In genomic region chr16:2340564-2341455, GRCh38 we compare ENCODE assay signal across 8 cellular contexts. TPM values are rescaled to one million over a fixed set of nuclear protein-coding genes. Genes with fewer than 3 reads are reported as not detected.
A peak's percentile ranks its signal among the peaks of the same experiment; 100 is the strongest.
DNase-seq lines count a peak whose midpoint lies in the region; ATAC-seq, FAIRE-seq and TF ChIP-seq lines count a peak whose summit lies in the region.

Gene ABCA3 (minus strand): TSS chr16:2340728. CDS start chr16:2326466, 14,262 bp downstream.

- CTCF ChIA-PET in AG04450 (lab: Charles Lee) = interaction anchor here (0.6 to 1.2 kb wide), 5 partner anchors 11 to 160 kb away, joined by 3 to 5 read pairs (median 3); no protein-coding TSS in a partner anchor

- H3K4me3 ChIP-seq in AG04450 (ENCODE audit: low read depth, low read length) (peak within 1 kb of the TSS; percentile 52), WERI-Rb-1 (ENCODE audit: low read depth, low read length) (peak within 1 kb of the TSS; percentile 91), bronchial epithelial cell (ENCODE audit: low read depth, low read length) (peak within 1 kb of the TSS; percentile 43)

- DNase-seq in AG04450 (ENCODE audit: low read depth, low spot score) (peak; percentile 61), NCI-H2171 treated with DMSO at 0.1 percent for 48 hours (lab: John Stamatoyannopoulos, UW) (peak; percentile 85), WERI-Rb-1 (peak; percentile 93), bronchial epithelial cell (ENCODE audit: low read depth) (peak; percentile 78), iPS-NIHi7 (ENCODE audit: extremely low spot score) (peak; percentile 100), smooth muscle cell of the brain vasculature (ENCODE audit: low read depth, low spot score) (peak; percentile 76)

- H3K27me3 ChIP-seq in AG04450 (ENCODE audit: control insufficient read depth, insufficient read depth, low read length) = peaks cover 43% of the 10 kb centered on the region
- no peaks in the 10 kb centered on the region for H3K27me3 ChIP-seq in WERI-Rb-1 (ENCODE audit: insufficient read depth, low read depth, severe bottlenecking)
- H3K27me3 ChIP-seq in bronchial epithelial cell (ENCODE audit: control insufficient read depth, insufficient read depth, low read length) = peaks cover 19% of the 10 kb centered on the region

- H3K9me3 ChIP-seq in AG04450 (ENCODE audit: control insufficient read depth, insufficient read depth, low read length) = peaks cover 9% of the 10 kb centered on the region
- peaks cover 3% of the 10 kb centered on the region for H3K9me3 ChIP-seq in WERI-Rb-1 (ENCODE audit: severe bottlenecking)

- H3K27ac ChIP-seq in AG04450 (ENCODE audit: low read depth, low read length) (no peak within 1 kb of the TSS), WERI-Rb-1 (peak within 1 kb of the TSS; percentile 87)

- H3K36me3 ChIP-seq in WERI-Rb-1 = peaks cover 6% of the 10 kb centered on the region; the same call in 1 of the 2 replicates
- no peaks in the 10 kb centered on the region for H3K36me3 ChIP-seq in bronchial epithelial cell (ENCODE audit: control insufficient read depth, insufficient read depth, low read length)

- no peak for FAIRE-seq in bronchial epithelial cell (lab: Jason Lieb, UNC)

- TF ChIP-seq CTCF in AG04450 (IDR thresholded peaks at IDR 0.05; ENCODE audit: low read depth, low read length) (peak; percentile 84), WERI-Rb-1 (IDR thresholded peaks at IDR 0.05; ENCODE audit: low read depth, low read length) (peak; percentile 98), bronchial epithelial cell (IDR thresholded peaks at IDR 0.05; ENCODE audit: insufficient read depth, low read length, severe bottlenecking) (peak; percentile 98)

- peak; percentile 56 for ATAC-seq in GM18870 (IDR thresholded peaks at IDR 0.05; ENCODE audit: unreplicated experiment)
- peak; percentile 80 for ATAC-seq in HG03108 (IDR thresholded peaks at IDR 0.05; ENCODE audit: unreplicated experiment)

- POLR2A ChIA-PET in AG04450 (lab: Yijun Ruan, JAX) = no interaction called here

RNA-seq across cellular contexts. Expression of gene ABCA3, which starts in this region (rescaled TPM):
- 0.06 and 0.30 TPM in 2 replicates for polyA plus RNA-seq in AG04450 (2011; rRNA removed)
- 0.14 and 0.17 TPM in 2 replicates for polyA minus RNA-seq in AG04450 (2011; rRNA and poly(A)+ RNA removed)
- under 0.01 and 0.51 TPM in 2 replicates for total RNA-seq in bronchial epithelial cell

Comparison
In these comparisons a context has a peak if more than half of its experiments do, and no peak if none do; other contexts are left out.
1. Peak in DNase-seq and H3K4me3 ChIP-seq in AG04450; RNA of the gene not detected or under 1 TPM.
2. Peak in DNase-seq and H3K4me3 ChIP-seq in bronchial epithelial cell; RNA of the gene not detected or under 1 TPM.